Comparison of ENCODE assay signal across 28 cellular contexts in genomic region chr1:202879128-202879527, GRCh38.
"Had no signal": no experiment of that assay in that cellular context is flagged by ENCODE, and none has a peak within 500 bp of the region (broad histone marks: within the 10 kb centered on the region; RNA-seq: fewer than 3 reads in every experiment).

No MANE protein-coding gene starts in this region.

- H2AFZ ChIP-seq: neural progenitor cell, parathyroid adenoma had no signal

- H3K9me3 Mint-ChIP-seq: naive thymus-derived CD8-positive, alpha-beta T cell; natural killer cell treated with Interleukin-12 subunit alpha and Interleukin-12 subunit beta and Interleukin-15 and Interleukin-18, amount 100 ng/mL, for 72 hours; neural progenitor cell; stimulated activated effector memory CD8-positive, alpha-beta T cell treated with anti-CD3 and anti-CD28 coated beads, Interleukin-12 subunit alpha, Interleukin-12 subunit beta, amount 100 ng/mL, for 72 hours; stimulated activated naive B cell treated with anti-CD40 and anti-IgM and Interleukin-4, amounts not matched to agents 10 μg/mL and 1 μg/mL and 100 μg/mL, for 72 hours; stimulated activated naive CD8-positive, alpha-beta T cell treated with anti-CD3 and anti-CD28 coated beads, Interleukin-15, Interleukin-2, amounts not matched to agents 100 ng/mL and 50 ng/mL, for 24 hours; type B pancreatic cell had no signal

- H3K27me3 ChIP-seq: neural progenitor cell, ovary, right lobe of liver, sigmoid colon, stomach, testis, tibial artery, transverse colon, upper lobe of right lung, uterus had no signal

- DNase-seq: naive thymus-derived CD8-positive, alpha-beta T cell; occipital lobe; ovary; posterior cingulate gyrus; psoas muscle; right cardiac atrium; right lobe of liver; sigmoid colon; small intestine; stimulated activated CD4-positive, alpha-beta T cell treated with anti-CD3 and anti-CD28 coated beads, Interleukin-15, amount 100 ng/mL, for 24 hours; stimulated activated CD4-positive, alpha-beta T cell treated with anti-CD3 and anti-CD28 coated beads, Interleukin-2, amount 100 ng/mL, for 24 hours; stimulated activated CD4-positive, alpha-beta T cell treated with anti-CD3 and anti-CD28 coated beads, Interleukin-2, amount 100 ng/mL, for 48 hours; stimulated activated CD4-positive, alpha-beta T cell treated with anti-CD3 and anti-CD28 coated beads, Interleukin-4, amount 100 ng/mL, for 24 hours; stimulated activated naive B cell treated with anti-CD40 and anti-IgM and Interleukin-4, amounts not matched to agents 10 μg/mL and 1 μg/mL and 100 μg/mL, for 72 hours; stimulated activated naive CD4-positive, alpha-beta T cell treated with Interleukin-2 at 50 U/mL for 16 hours; stomach; testis; tibial artery; transverse colon; upper lobe of right lung; uterus had no signal

- H3K36me3 ChIP-seq: neural progenitor cell, ovary, uterus had no signal

- H3K4me3 ChIP-seq: neural progenitor cell, ovary, psoas muscle, right lobe of liver, sigmoid colon, stomach, testis, tibial artery, transverse colon, upper lobe of right lung, uterus had no signal

- H3K4me3 Mint-ChIP-seq: naive thymus-derived CD8-positive, alpha-beta T cell; natural killer cell treated with Interleukin-12 subunit alpha and Interleukin-12 subunit beta and Interleukin-15 and Interleukin-18, amount 100 ng/mL, for 72 hours; neural progenitor cell; stimulated activated effector memory CD8-positive, alpha-beta T cell treated with anti-CD3 and anti-CD28 coated beads, Interleukin-12 subunit alpha, Interleukin-12 subunit beta, amount 100 ng/mL, for 72 hours; stimulated activated naive B cell treated with anti-CD40 and anti-IgM and Interleukin-4, amounts not matched to agents 10 μg/mL and 1 μg/mL and 100 μg/mL, for 72 hours; stimulated activated naive CD8-positive, alpha-beta T cell treated with anti-CD3 and anti-CD28 coated beads, Interleukin-15, Interleukin-2, amounts not matched to agents 100 ng/mL and 50 ng/mL, for 24 hours; type B pancreatic cell had no signal

- H3K27me3 Mint-ChIP-seq: naive thymus-derived CD8-positive, alpha-beta T cell; natural killer cell treated with Interleukin-12 subunit alpha and Interleukin-12 subunit beta and Interleukin-15 and Interleukin-18, amount 100 ng/mL, for 72 hours; progenitor cell of endocrine pancreas; stimulated activated naive B cell treated with anti-CD40 and anti-IgM and Interleukin-4, amounts not matched to agents 10 μg/mL and 1 μg/mL and 100 μg/mL, for 72 hours; stimulated activated naive CD8-positive, alpha-beta T cell treated with anti-CD3 and anti-CD28 coated beads, Interleukin-15, Interleukin-2, amounts not matched to agents 100 ng/mL and 50 ng/mL, for 24 hours; type B pancreatic cell had no signal

- H3K27ac Mint-ChIP-seq: natural killer cell treated with Interleukin-12 subunit alpha and Interleukin-12 subunit beta and Interleukin-15 and Interleukin-18, amount 100 ng/mL, for 72 hours; neural progenitor cell; progenitor cell of endocrine pancreas; stimulated activated effector memory CD8-positive, alpha-beta T cell treated with anti-CD3 and anti-CD28 coated beads, Interleukin-12 subunit alpha, Interleukin-12 subunit beta, amount 100 ng/mL, for 72 hours; stimulated activated naive B cell treated with anti-CD40 and anti-IgM and Interleukin-4, amounts not matched to agents 10 μg/mL and 1 μg/mL and 100 μg/mL, for 72 hours; stimulated activated naive CD8-positive, alpha-beta T cell treated with anti-CD3 and anti-CD28 coated beads, Interleukin-15, Interleukin-2, amounts not matched to agents 100 ng/mL and 50 ng/mL, for 24 hours; type B pancreatic cell had no signal

- H3K27ac ChIP-seq: neural progenitor cell, ovary, parathyroid adenoma, psoas muscle, right lobe of liver, sigmoid colon, stomach, testis, tibial artery, upper lobe of right lung, uterus had no signal

- H3K4me1 Mint-ChIP-seq: neural progenitor cell; stimulated activated effector memory CD8-positive, alpha-beta T cell treated with anti-CD3 and anti-CD28 coated beads, Interleukin-12 subunit alpha, Interleukin-12 subunit beta, amount 100 ng/mL, for 72 hours had no signal

- FAIRE-seq: small intestine had no signal

- H3K4me2 ChIP-seq: neural progenitor cell had no signal

- H3K4me1 ChIP-seq: neural progenitor cell, parathyroid adenoma, psoas muscle, right lobe of liver, sigmoid colon, stomach, testis, tibial artery, upper lobe of right lung, uterus had no signal

- ATAC-seq: naive thymus-derived CD8-positive, alpha-beta T cell; natural killer cell treated with Interleukin-12 subunit alpha and Interleukin-12 subunit beta and Interleukin-15 and Interleukin-18, amount 100 ng/mL, for 72 hours; psoas muscle; right cardiac atrium; right lobe of liver; stimulated activated effector memory CD8-positive, alpha-beta T cell treated with anti-CD3 and anti-CD28 coated beads, Interleukin-12 subunit alpha, Interleukin-12 subunit beta, amount 100 ng/mL, for 72 hours; stimulated activated naive B cell treated with anti-CD40 and anti-IgM and Interleukin-4, amounts not matched to agents 10 μg/mL and 1 μg/mL and 100 μg/mL, for 72 hours; upper lobe of right lung had no signal

- H3K9ac ChIP-seq: neural progenitor cell, parathyroid adenoma had no signal

- H3K79me2 ChIP-seq: parathyroid adenoma had no signal

- H3K9me3 ChIP-seq: ovary, psoas muscle, right lobe of liver, sigmoid colon, stomach, testis, tibial artery, transverse colon, upper lobe of right lung, uterus had no signal
